ENCODE assay signal across 1 cellular context in genomic region chr21:44989943-44990780, GRCh38.
TF ChIP-seq lines count a peak whose summit lies in the region.

No MANE protein-coding gene starts in this region.

TF ChIP-seq in HepG2, 621 proteins besides CTCF, POLR2A, EP300 and RAD21:
- TF ChIP-seq RERE (CRISPR knock-in tag; IDR thresholded peaks at IDR 0.05; ENCODE audit: low read depth) (no peak), ZNF768 (CRISPR knock-in tag; IDR thresholded peaks at IDR 0.05) (peak; percentile 21; the same call in 1 of the 2 replicates), ZNF800 (CRISPR knock-in tag; IDR thresholded peaks at IDR 0.05) (0 out of 2 replicates have a peak, but pooled peaks have one; percentile 52), POLR2AphosphoS2 (IDR thresholded peaks at IDR 0.05; ENCODE audit: low read depth, low read length) (no peak), ZNF12 (CRISPR knock-in tag; IDR thresholded peaks at IDR 0.05) (no peak)
- TF ChIP-seq, protein P1, sequence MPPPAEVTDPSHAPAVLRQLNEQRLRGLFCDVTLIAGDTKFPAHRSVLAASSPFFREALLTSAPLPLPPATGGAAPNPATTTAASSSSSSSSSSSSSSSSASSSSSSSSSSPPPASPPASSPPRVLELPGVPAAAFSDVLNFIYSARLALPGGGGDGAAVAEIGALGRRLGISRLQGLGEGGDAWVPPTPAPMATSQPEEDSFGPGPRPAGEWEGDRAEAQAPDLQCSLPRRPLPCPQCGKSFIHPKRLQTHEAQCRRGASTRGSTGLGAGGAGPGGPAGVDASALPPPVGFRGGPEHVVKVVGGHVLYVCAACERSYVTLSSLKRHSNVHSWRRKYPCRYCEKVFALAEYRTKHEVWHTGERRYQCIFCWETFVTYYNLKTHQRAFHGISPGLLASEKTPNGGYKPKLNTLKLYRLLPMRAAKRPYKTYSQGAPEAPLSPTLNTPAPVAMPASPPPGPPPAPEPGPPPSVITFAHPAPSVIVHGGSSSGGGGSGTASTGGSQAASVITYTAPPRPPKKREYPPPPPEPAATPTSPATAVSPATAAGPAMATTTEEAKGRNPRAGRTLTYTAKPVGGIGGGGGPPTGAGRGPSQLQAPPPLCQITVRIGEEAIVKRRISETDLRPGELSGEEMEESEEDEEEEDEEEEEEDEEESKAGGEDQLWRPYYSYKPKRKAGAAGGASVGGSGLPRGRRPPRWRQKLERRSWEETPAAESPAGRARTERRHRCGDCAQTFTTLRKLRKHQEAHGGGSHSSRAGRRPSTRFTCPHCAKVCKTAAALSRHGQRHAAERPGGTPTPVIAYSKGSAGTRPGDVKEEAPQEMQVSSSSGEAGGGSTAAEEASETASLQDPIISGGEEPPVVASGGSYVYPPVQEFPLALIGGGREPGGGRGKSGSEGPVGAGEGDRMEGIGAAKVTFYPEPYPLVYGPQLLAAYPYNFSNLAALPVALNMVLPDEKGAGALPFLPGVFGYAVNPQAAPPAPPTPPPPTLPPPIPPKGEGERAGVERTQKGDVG (CRISPR knock-in tag; IDR thresholded peaks at IDR 0.05; ENCODE audit: borderline replicate concordance) = no peak
- TF ChIP-seq, protein P2, sequence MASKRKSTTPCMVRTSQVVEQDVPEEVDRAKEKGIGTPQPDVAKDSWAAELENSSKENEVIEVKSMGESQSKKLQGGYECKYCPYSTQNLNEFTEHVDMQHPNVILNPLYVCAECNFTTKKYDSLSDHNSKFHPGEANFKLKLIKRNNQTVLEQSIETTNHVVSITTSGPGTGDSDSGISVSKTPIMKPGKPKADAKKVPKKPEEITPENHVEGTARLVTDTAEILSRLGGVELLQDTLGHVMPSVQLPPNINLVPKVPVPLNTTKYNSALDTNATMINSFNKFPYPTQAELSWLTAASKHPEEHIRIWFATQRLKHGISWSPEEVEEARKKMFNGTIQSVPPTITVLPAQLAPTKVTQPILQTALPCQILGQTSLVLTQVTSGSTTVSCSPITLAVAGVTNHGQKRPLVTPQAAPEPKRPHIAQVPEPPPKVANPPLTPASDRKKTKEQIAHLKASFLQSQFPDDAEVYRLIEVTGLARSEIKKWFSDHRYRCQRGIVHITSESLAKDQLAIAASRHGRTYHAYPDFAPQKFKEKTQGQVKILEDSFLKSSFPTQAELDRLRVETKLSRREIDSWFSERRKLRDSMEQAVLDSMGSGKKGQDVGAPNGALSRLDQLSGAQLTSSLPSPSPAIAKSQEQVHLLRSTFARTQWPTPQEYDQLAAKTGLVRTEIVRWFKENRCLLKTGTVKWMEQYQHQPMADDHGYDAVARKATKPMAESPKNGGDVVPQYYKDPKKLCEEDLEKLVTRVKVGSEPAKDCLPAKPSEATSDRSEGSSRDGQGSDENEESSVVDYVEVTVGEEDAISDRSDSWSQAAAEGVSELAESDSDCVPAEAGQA (IDR thresholded peaks at IDR 0.05; ENCODE audit: low read depth) = no peak
- TF ChIP-seq, protein P2 (CRISPR knock-in tag; IDR thresholded peaks at IDR 0.05; ENCODE audit: borderline replicate concordance) = no peak
TF ChIP-seq in HepG2: peak in this region for 2.
